ENCODE assay signal across 9 cellular contexts in the genomic region with DNA sequence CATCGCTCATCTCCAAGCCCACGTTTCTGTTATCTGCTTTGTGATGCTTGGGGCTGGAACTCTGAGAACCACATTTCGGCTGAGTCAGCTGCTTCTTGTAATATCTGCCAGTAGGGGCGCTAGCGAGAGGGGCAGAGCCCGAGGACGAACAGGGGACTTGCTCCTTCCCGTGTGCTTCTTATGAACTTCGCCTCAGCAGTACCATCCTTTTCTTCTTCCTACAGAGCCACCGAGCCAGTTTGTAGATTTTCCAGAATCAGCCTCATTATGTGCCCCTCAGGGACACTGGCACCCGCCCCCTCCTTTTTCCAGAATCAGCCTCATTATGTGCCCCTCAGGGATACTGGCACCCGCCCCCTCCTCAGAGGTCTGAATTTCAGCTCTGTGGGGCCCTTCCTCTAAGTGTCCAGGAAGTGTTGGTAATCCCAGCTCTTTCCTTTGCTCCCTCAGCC.
DNase-seq lines count a peak whose midpoint lies in the region; ATAC-seq and TF ChIP-seq lines count a peak whose summit lies in the region.
"Had no signal": no experiment of that assay in that cellular context is flagged by ENCODE, and none has a peak within 500 bp of the region (broad histone marks: within the 10 kb centered on the region; RNA-seq: fewer than 3 reads in every experiment).

No MANE protein-coding gene starts in this region.

- no peaks in the 10 kb centered on the region for H3K9me3 ChIP-seq in SU-DHL-6 (ENCODE audit: insufficient read depth, low read length)
- no peaks in the 10 kb centered on the region for H3K9me3 ChIP-seq in adipocyte (ENCODE audit: control insufficient read depth, low read length)

- H3K27me3 ChIP-seq in HL-60 (ENCODE audit: insufficient read depth, poor library complexity, severe bottlenecking): no peaks in the 10 kb centered on the region
- H3K27me3 ChIP-seq in SU-DHL-6 (ENCODE audit: low read length): no peaks in the 10 kb centered on the region
- H3K27me3 ChIP-seq in adipocyte (replicated peaks; ENCODE audit: control insufficient read depth, insufficient read depth, low read length): peaks cover 10% of the 10 kb centered on the region

- H3K9ac ChIP-seq in SU-DHL-6 (ENCODE audit: low read length) (no peak overlapping the region), adipocyte (ENCODE audit: low read length) (no peak overlapping the region)

- no peaks in the 10 kb centered on the region for H3K36me3 Mint-ChIP-seq in Calu3 (ENCODE audit: insufficient read depth, unreplicated experiment)
- H3K36me3 Mint-ChIP-seq: activated naive CD4-positive, alpha-beta T cell treated with anti-CD3 and anti-CD28 coated beads, Interleukin-2, amount 50 U/mL, for 24 hours had no signal

- no peaks in the 10 kb centered on the region for H3K4me1 ChIP-seq in adipocyte (ENCODE audit: control insufficient read depth, insufficient read depth, low read length)

- H3K27me3 Mint-ChIP-seq in Calu3 (ENCODE audit: unreplicated experiment): no peaks in the 10 kb centered on the region

- H3K9me2 ChIP-seq in SU-DHL-6 (replicated peaks; ENCODE audit: insufficient read depth, low read length): no peaks in the 10 kb centered on the region

- H3K4me2 ChIP-seq in SU-DHL-6 (ENCODE audit: low read depth, low read length, poor library complexity, severe bottlenecking): no peak overlapping the region

- peak; percentile 45 for DNase-seq in Calu3
- peak; percentile 23 to 56 for DNase-seq in HL-60 (ENCODE audit: low read depth in 1 of 2, low spot score in 1 of 2)
- peak; percentile 33 for DNase-seq in adipocyte (ENCODE audit: low read depth)
- DNase-seq in inferior parietal cortex (ENCODE audit: extremely low spot score): peak; percentile 23
- peak; percentile 30 to 42 (median 36) for DNase-seq in stimulated activated CD4-positive, alpha-beta T cell treated with anti-CD3 and anti-CD28 coated beads, TNF-alpha, amount 100 ng/mL, for 24 hours (ENCODE audit: low read depth in 3 of 3)
- DNase-seq in NCI-H2196 (lab: John Stamatoyannopoulos, UW; ENCODE audit: unreplicated experiment): no peak

- H2AFZ ChIP-seq in SU-DHL-6 (ENCODE audit: low read depth, low read length, severe bottlenecking): no peak overlapping the region

- H3K4me3 Mint-ChIP-seq in Calu3 (ENCODE audit: low read depth, unreplicated experiment): no peak overlapping the region
- H3K4me3 Mint-ChIP-seq: activated naive CD4-positive, alpha-beta T cell treated with anti-CD3 and anti-CD28 coated beads, Interleukin-2, amount 50 U/mL, for 24 hours had no signal

- H3F3A ChIP-seq in SU-DHL-6 (ENCODE audit: insufficient read depth): no peaks in the 10 kb centered on the region

- H3K36me3 ChIP-seq in SU-DHL-6 (ENCODE audit: low read length) (no peaks in the 10 kb centered on the region), adipocyte (ENCODE audit: control insufficient read depth, insufficient read depth, low read length, severe bottlenecking) (no peaks in the 10 kb centered on the region)

- no peak overlapping the region for H3K27ac ChIP-seq in HL-60 (replicated peaks)
- no peak overlapping the region for H3K27ac ChIP-seq in SU-DHL-6 (ENCODE audit: low read depth, low read length)

- BruUV-seq in Calu3 (replicated peaks; lab: Mats Ljungman, UMichigan): no TSS peak

- intact Hi-C loops in Calu3 (cut with micrococcal nuclease; ENCODE audit: unreplicated experiment): loop anchor here (10.0 kb wide), 4 partner anchors 291 to 509 kb away; no protein-coding TSS in a partner anchor

- peak; percentile 97 for ATAC-seq in GM19455 (IDR thresholded peaks at IDR 0.05; ENCODE audit: unreplicated experiment)

- no peak overlapping the region for H3K27ac Mint-ChIP-seq in Calu3 (ENCODE audit: unreplicated experiment)

- peaks cover 20% of the 10 kb centered on the region for H3K4me1 Mint-ChIP-seq in Calu3 (ENCODE audit: low read depth, unreplicated experiment)

- CTCF ChIA-PET in Calu3 (lab: Charles Lee): interaction anchor here (0.7 kb wide), 1 partner anchor 507 kb away, joined by 6 read pairs; no protein-coding TSS in a partner anchor

- TF ChIP-seq CTCF in Calu3 (IDR thresholded peaks at IDR 0.05; ENCODE audit: unreplicated experiment) (peak; percentile 43), HL-60 (IDR thresholded peaks at IDR 0.05; ENCODE audit: insufficient read depth, low read length) (peak; percentile 45), SU-DHL-6 (IDR thresholded peaks at IDR 0.05; ENCODE audit: insufficient read depth, low read length, poor library complexity, severe bottlenecking) (peak; percentile 46)

- H4K20me1 ChIP-seq in SU-DHL-6 (ENCODE audit: low read depth, low read length): no peaks in the 10 kb centered on the region

- H3K79me2 ChIP-seq in SU-DHL-6 (ENCODE audit: insufficient read depth, low read length): no peaks in the 10 kb centered on the region

- no peaks in the 10 kb centered on the region for H3K9me3 Mint-ChIP-seq in Calu3 (ENCODE audit: low read depth, unreplicated experiment)
- H3K9me3 Mint-ChIP-seq: activated naive CD4-positive, alpha-beta T cell treated with anti-CD3 and anti-CD28 coated beads, Interleukin-2, amount 50 U/mL, for 24 hours had no signal

- H3K4me3 ChIP-seq in HL-60 (replicated peaks; ENCODE audit: insufficient read depth, low read length): no peak overlapping the region
- H3K4me3 ChIP-seq in SU-DHL-6 (ENCODE audit: insufficient read depth, low read length, poor library complexity, severe bottlenecking): no peak overlapping the region
- H3K4me3 ChIP-seq in adipocyte (ENCODE audit: low read length): no peak overlapping the region
